In genomic region chr21:36965720-36966065, GRCh38 we compare ENCODE assay signal across 8 cellular contexts.
A peak's percentile ranks its signal among the peaks of the same experiment; 100 is the strongest.
DNase-seq lines count a peak whose midpoint lies in the region; ATAC-seq and TF ChIP-seq lines count a peak whose summit lies in the region.

No MANE protein-coding gene starts in this region.

- in situ Hi-C loops in KBM-7 (cut with MboI; ENCODE audit: low pct_unique_long_range_greater_than_20kb, low sequenced_read_pairs) = no loop called here

- ATAC-seq in GM18858 (IDR thresholded peaks at IDR 0.05; ENCODE audit: unreplicated experiment) (no peak), GM18868 (IDR thresholded peaks at IDR 0.05; ENCODE audit: unreplicated experiment) (no peak)

- DNase-seq in AG09309 (ENCODE audit: low read depth) (no peak), KBM-7 (peak; percentile 35), SKM-1 (lab: John Stamatoyannopoulos, UW; ENCODE audit: unreplicated experiment) (no peak), NCI-H1105 (lab: John Stamatoyannopoulos, UW) (no peak)

- H3K9me3 ChIP-seq in muscle layer of colon (ENCODE audit: low read length) = no peaks in the 10 kb centered on the region

- no peak overlapping the region for H3K9ac ChIP-seq in muscle layer of colon (ENCODE audit: low read length)

- no peak for TF ChIP-seq CTCF in AG09309 (IDR thresholded peaks at IDR 0.05; ENCODE audit: control insufficient read depth, insufficient read depth, low read depth, low read length, missing control alignments)

- H3K4me1 ChIP-seq in muscle layer of colon (ENCODE audit: insufficient read depth, low read length) = peaks cover 13% of the 10 kb centered on the region

- H3K27me3 ChIP-seq in muscle layer of colon (ENCODE audit: control insufficient read depth in 1 of 2, insufficient read depth in 2 of 2, low read length in 2 of 2) = no peaks in the 10 kb centered on the region

- H3K4me3 ChIP-seq in AG09309 (ENCODE audit: control insufficient read depth, low read depth, low read length) (peak overlapping the region; percentile 51), muscle layer of colon (ENCODE audit: low read depth in 1 of 2, low read length in 2 of 2) (peak overlapping the region; percentile 68)

- H3K27ac ChIP-seq in cingulate gyrus (ENCODE audit: low read depth, low read length) (peak overlapping the region; percentile 47), muscle layer of colon (ENCODE audit: low read depth, low read length) (no peak overlapping the region)

- H3K36me3 ChIP-seq in muscle layer of colon (ENCODE audit: insufficient read depth, low read length) = peaks cover under 1% of the 10 kb centered on the region
